Comparison of ENCODE assay signal across 1 cellular context in the genomic region with DNA sequence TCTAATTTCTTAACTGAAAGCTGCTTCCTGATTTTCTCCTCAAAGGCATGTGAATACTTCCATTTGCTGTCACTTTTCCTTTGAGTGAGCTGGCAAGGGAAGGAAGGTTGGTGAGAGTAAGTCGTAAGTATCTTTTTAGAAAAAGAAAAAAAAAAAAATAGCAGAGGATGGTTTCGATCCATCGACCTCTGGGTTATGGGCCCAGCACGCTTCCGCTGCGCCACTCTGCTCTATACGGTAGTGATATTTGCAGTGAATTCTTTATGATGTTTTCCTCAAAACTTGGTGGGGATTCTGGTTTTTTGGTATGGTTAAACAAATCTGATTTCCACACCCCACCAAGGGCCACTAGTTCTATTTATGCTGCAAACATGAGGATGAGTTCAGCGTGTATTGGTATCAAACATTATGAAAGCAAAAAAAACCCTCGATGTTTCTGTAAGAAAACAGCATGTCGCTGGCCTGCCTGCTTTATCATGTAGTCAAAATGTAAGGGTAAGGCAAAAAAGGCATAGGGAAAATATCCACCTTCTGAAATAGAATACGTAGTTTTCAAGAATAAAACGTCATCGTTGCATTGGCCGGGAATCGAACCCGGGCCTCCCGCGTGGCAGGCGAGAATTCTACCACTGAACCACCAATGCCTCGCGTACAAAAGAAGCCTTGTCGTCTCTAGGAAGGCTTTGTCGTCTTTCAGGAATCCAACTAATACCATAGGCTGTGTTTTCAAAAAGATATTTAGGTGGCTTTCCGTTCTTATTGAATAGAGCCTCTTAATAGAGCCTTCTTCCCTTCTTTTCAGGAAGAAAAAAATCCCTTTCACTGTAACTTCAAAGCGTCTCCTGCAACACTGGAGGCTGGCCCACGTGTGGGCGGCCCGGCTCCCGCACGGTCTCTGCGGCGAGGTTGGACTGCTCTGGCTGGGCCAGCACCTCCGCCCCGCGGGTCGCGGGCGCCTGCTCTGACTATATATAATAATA.
A peak's percentile ranks its signal among the peaks of the same experiment; 100 is the strongest.
TF ChIP-seq lines count a peak whose summit lies in the region.

No MANE protein-coding gene starts in this region.

TF ChIP-seq in K562, 482 proteins besides CTCF, POLR2A, EP300 and RAD21 (continued from another document and continues in another):
- TF ChIP-seq, protein P1, sequence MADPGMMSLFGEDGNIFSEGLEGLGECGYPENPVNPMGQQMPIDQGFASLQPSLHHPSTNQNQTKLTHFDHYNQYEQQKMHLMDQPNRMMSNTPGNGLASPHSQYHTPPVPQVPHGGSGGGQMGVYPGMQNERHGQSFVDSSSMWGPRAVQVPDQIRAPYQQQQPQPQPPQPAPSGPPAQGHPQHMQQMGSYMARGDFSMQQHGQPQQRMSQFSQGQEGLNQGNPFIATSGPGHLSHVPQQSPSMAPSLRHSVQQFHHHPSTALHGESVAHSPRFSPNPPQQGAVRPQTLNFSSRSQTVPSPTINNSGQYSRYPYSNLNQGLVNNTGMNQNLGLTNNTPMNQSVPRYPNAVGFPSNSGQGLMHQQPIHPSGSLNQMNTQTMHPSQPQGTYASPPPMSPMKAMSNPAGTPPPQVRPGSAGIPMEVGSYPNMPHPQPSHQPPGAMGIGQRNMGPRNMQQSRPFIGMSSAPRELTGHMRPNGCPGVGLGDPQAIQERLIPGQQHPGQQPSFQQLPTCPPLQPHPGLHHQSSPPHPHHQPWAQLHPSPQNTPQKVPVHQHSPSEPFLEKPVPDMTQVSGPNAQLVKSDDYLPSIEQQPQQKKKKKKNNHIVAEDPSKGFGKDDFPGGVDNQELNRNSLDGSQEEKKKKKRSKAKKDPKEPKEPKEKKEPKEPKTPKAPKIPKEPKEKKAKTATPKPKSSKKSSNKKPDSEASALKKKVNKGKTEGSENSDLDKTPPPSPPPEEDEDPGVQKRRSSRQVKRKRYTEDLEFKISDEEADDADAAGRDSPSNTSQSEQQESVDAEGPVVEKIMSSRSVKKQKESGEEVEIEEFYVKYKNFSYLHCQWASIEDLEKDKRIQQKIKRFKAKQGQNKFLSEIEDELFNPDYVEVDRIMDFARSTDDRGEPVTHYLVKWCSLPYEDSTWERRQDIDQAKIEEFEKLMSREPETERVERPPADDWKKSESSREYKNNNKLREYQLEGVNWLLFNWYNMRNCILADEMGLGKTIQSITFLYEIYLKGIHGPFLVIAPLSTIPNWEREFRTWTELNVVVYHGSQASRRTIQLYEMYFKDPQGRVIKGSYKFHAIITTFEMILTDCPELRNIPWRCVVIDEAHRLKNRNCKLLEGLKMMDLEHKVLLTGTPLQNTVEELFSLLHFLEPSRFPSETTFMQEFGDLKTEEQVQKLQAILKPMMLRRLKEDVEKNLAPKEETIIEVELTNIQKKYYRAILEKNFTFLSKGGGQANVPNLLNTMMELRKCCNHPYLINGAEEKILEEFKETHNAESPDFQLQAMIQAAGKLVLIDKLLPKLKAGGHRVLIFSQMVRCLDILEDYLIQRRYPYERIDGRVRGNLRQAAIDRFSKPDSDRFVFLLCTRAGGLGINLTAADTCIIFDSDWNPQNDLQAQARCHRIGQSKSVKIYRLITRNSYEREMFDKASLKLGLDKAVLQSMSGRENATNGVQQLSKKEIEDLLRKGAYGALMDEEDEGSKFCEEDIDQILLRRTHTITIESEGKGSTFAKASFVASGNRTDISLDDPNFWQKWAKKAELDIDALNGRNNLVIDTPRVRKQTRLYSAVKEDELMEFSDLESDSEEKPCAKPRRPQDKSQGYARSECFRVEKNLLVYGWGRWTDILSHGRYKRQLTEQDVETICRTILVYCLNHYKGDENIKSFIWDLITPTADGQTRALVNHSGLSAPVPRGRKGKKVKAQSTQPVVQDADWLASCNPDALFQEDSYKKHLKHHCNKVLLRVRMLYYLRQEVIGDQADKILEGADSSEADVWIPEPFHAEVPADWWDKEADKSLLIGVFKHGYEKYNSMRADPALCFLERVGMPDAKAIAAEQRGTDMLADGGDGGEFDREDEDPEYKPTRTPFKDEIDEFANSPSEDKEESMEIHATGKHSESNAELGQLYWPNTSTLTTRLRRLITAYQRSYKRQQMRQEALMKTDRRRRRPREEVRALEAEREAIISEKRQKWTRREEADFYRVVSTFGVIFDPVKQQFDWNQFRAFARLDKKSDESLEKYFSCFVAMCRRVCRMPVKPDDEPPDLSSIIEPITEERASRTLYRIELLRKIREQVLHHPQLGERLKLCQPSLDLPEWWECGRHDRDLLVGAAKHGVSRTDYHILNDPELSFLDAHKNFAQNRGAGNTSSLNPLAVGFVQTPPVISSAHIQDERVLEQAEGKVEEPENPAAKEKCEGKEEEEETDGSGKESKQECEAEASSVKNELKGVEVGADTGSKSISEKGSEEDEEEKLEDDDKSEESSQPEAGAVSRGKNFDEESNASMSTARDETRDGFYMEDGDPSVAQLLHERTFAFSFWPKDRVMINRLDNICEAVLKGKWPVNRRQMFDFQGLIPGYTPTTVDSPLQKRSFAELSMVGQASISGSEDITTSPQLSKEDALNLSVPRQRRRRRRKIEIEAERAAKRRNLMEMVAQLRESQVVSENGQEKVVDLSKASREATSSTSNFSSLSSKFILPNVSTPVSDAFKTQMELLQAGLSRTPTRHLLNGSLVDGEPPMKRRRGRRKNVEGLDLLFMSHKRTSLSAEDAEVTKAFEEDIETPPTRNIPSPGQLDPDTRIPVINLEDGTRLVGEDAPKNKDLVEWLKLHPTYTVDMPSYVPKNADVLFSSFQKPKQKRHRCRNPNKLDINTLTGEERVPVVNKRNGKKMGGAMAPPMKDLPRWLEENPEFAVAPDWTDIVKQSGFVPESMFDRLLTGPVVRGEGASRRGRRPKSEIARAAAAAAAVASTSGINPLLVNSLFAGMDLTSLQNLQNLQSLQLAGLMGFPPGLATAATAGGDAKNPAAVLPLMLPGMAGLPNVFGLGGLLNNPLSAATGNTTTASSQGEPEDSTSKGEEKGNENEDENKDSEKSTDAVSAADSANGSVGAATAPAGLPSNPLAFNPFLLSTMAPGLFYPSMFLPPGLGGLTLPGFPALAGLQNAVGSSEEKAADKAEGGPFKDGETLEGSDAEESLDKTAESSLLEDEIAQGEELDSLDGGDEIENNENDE (IDR thresholded peaks at IDR 0.05; ENCODE audit: low read depth, low read length), result peak; percentile 46
- TF ChIP-seq FOXA1 (IDR thresholded peaks at IDR 0.05; ENCODE audit: borderline replicate concordance) (no peak), TFE3 (CRISPR knock-in tag; IDR thresholded peaks at IDR 0.05) (peak; percentile 13; the same call in 1 of the 2 replicates), ZBTB40 (IDR thresholded peaks at IDR 0.05) (peak; percentile 85), ZBTB40 (CRISPR knock-in tag; IDR thresholded peaks at IDR 0.05) (no peak), RCOR1 (IDR thresholded peaks at IDR 0.05; ENCODE audit: borderline replicate concordance in 1 of 2, low read depth in 2 of 2, low read length in 2 of 2) (no peak), CEBPB (tag; IDR thresholded peaks at IDR 0.05) (no peak), POLR3A (IDR thresholded peaks at IDR 0.05; ENCODE audit: borderline replicate concordance, extremely low read depth, insufficient read depth, insufficient read length) (peak; percentile 84), L3MBTL2 (IDR thresholded peaks at IDR 0.05) (peak; percentile 96), ZNF175 (CRISPR knock-in tag; IDR thresholded peaks at IDR 0.05; ENCODE audit: low read depth) (peak; percentile 87), BACH1 (tag; IDR thresholded peaks at IDR 0.05) (peak; percentile 56; the same call in 1 of the 2 replicates), TFAM (CRISPR knock-in tag; conservative IDR thresholded peaks at IDR 0.05) (no peak), RBM39 (optimal IDR thresholded peaks at IDR 0.05; ENCODE audit: low read depth, low read length) (no peak), SLC30A9 (CRISPR knock-in tag; IDR thresholded peaks at IDR 0.05) (no peak), ILK (tag; IDR thresholded peaks at IDR 0.05; ENCODE audit: borderline replicate concordance, low read depth) (no peak), MEF2D (tag; conservative IDR thresholded peaks at IDR 0.05; ENCODE audit: low read depth) (peak; percentile 24), RBM17 (IDR thresholded peaks at IDR 0.05; ENCODE audit: borderline replicate concordance, low read depth, low read length) (no peak)
- TF ChIP-seq, protein P2, sequence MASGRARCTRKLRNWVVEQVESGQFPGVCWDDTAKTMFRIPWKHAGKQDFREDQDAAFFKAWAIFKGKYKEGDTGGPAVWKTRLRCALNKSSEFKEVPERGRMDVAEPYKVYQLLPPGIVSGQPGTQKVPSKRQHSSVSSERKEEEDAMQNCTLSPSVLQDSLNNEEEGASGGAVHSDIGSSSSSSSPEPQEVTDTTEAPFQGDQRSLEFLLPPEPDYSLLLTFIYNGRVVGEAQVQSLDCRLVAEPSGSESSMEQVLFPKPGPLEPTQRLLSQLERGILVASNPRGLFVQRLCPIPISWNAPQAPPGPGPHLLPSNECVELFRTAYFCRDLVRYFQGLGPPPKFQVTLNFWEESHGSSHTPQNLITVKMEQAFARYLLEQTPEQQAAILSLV (tag; IDR thresholded peaks at IDR 0.05), result no peak
